8 cellular contexts compared by ENCODE assay signal in genomic region chr22:49960159-49960966, GRCh38. TPM values are rescaled to one million over a fixed set of nuclear protein-coding genes. Genes with fewer than 3 reads are reported as not detected.
A peak's percentile ranks its signal among the peaks of the same experiment; 100 is the strongest.
DNase-seq lines count a peak whose midpoint lies in the region; ATAC-seq and TF ChIP-seq lines count a peak whose summit lies in the region.

TSS of gene PIM3 (plus strand) at chr22:49960772. CDS start at chr22:49960948, 176 bp downstream.

- peak within 1 kb of the TSS; percentile 90 for H3K4me3 ChIP-seq in HUES6 (ENCODE audit: low read depth, low read length)
- H3K4me3 ChIP-seq in OCI-LY1 (ENCODE audit: low read depth, low read length, poor library complexity, severe bottlenecking) = peak within 1 kb of the TSS; percentile 96
- H3K4me3 ChIP-seq in mesodermal cell (ENCODE audit: extremely low read depth, insufficient read depth, low read length, poor library complexity, severe bottlenecking) = peak within 1 kb of the TSS; percentile 63

- DNase-seq in D341Med (ENCODE audit: low spot score) = peak; percentile 98
- DNase-seq in activated CD8-positive, alpha-beta memory T cell treated with anti-CD3 and anti-CD28 coated beads, Interleukin-2, amount 50 U/mL, for 4 hours = peak; percentile 92
- peak; percentile 74 for DNase-seq in stimulated activated CD8-positive, alpha-beta memory T cell treated with anti-CD3 and anti-CD28 coated beads, Interleukin-15, amount 100 ng/mL, for 24 hours (ENCODE audit: low read depth)

- H2AFZ ChIP-seq in OCI-LY1 (ENCODE audit: low read length) = no peak within 1 kb of the TSS

- TF ChIP-seq CTCF in OCI-LY1 (IDR thresholded peaks at IDR 0.05; ENCODE audit: low read length) = no peak

- 0% methylated on average over 88 to 106 of the region's 132 CpGs for WGBS in mesodermal cell (ENCODE audit: insufficient coverage in 2 of 2), 2 experiments

- no peaks in the 10 kb centered on the region for H3K9me3 ChIP-seq in HUES6 (ENCODE audit: control insufficient read depth, insufficient read depth, low read depth, low read length)
- H3K9me3 ChIP-seq in OCI-LY1 (ENCODE audit: low read length) = no peaks in the 10 kb centered on the region
- no peaks in the 10 kb centered on the region for H3K9me3 ChIP-seq in mesodermal cell (ENCODE audit: control insufficient read depth, low read length)

- H3K36me3 ChIP-seq in HUES6 (ENCODE audit: control insufficient read depth, insufficient read depth, low read length) (peaks cover 22% of the 10 kb centered on the region), OCI-LY1 (ENCODE audit: insufficient read depth, low read length) (peaks cover 38% of the 10 kb centered on the region), mesodermal cell (ENCODE audit: control insufficient read depth, insufficient read depth, low read length) (peaks cover 28% of the 10 kb centered on the region)

- no peaks in the 10 kb centered on the region for H3K79me2 ChIP-seq in OCI-LY1 (ENCODE audit: insufficient read depth, low read length)

- H3K9me2 ChIP-seq in OCI-LY1 (ENCODE audit: low read depth, low read length) = no peaks in the 10 kb centered on the region

- H3K27me3 ChIP-seq in HUES6 (ENCODE audit: control insufficient read depth, insufficient read depth, low read length) (no peaks in the 10 kb centered on the region; the same call in 1 of the 2 replicates), OCI-LY1 (ENCODE audit: insufficient read depth, low read length) (no peaks in the 10 kb centered on the region)

- ATAC-seq in GM21423 (IDR thresholded peaks at IDR 0.05; ENCODE audit: unreplicated experiment) = peak; percentile 55

- H3K4me1 ChIP-seq in HUES6 (ENCODE audit: control insufficient read depth, insufficient read depth, low read length) = peaks cover 21% of the 10 kb centered on the region
- peaks cover 19% of the 10 kb centered on the region for H3K4me1 ChIP-seq in OCI-LY1 (ENCODE audit: insufficient read depth, low read length, severe bottlenecking)
- peaks cover 18% of the 10 kb centered on the region for H3K4me1 ChIP-seq in mesodermal cell (ENCODE audit: control insufficient read depth, insufficient read depth, low read length, poor library complexity, severe bottlenecking)

- H3F3A ChIP-seq in OCI-LY1 (ENCODE audit: insufficient read depth, low read length) = 0 out of 2 replicates have a peak, but pooled peaks cover 3% of the 10 kb centered on the region

- H3K27ac ChIP-seq in HUES6 (ENCODE audit: low read depth, low read length) = peak within 1 kb of the TSS; percentile 48; the same call in 1 of the 2 replicates
- no peak within 1 kb of the TSS for H3K27ac ChIP-seq in OCI-LY1 (ENCODE audit: low read depth, low read length, poor library complexity, severe bottlenecking)
- H3K27ac ChIP-seq in mesodermal cell (ENCODE audit: low read depth, low read length, severe bottlenecking) = peak within 1 kb of the TSS; percentile 91

- in situ Hi-C loops in endometrial microvascular endothelial cells (cut with HindIII; ENCODE audit: inconsistent ontology term, low pct_unique_long_range_greater_than_20kb, low sequenced_read_pairs) = no loop called here

- H3K4me2 ChIP-seq in OCI-LY1 (ENCODE audit: low read length) = peak within 1 kb of the TSS; percentile 93

- peak within 1 kb of the TSS; percentile 86 for H3K9ac ChIP-seq in HUES6 (ENCODE audit: low read length)
- peak within 1 kb of the TSS; percentile 91 for H3K9ac ChIP-seq in OCI-LY1 (ENCODE audit: low read length)

- H4K20me1 ChIP-seq in OCI-LY1 (ENCODE audit: insufficient read depth, low read length) = no peaks in the 10 kb centered on the region

RNA-seq across cellular contexts. Expression of gene PIM3, which starts in this region (rescaled TPM):
- 45.4 TPM for total RNA-seq in endometrial microvascular endothelial cells (ENCODE audit: inconsistent ontology term)
- polyA plus RNA-seq in mesodermal cell (2013, experiment 1 of 2) = 33.9 TPM
- 25.2 TPM for polyA plus RNA-seq in mesodermal cell (2013, experiment 2 of 2)
